Comparison of ENCODE assay signal across 9 cellular contexts in the genomic region with DNA sequence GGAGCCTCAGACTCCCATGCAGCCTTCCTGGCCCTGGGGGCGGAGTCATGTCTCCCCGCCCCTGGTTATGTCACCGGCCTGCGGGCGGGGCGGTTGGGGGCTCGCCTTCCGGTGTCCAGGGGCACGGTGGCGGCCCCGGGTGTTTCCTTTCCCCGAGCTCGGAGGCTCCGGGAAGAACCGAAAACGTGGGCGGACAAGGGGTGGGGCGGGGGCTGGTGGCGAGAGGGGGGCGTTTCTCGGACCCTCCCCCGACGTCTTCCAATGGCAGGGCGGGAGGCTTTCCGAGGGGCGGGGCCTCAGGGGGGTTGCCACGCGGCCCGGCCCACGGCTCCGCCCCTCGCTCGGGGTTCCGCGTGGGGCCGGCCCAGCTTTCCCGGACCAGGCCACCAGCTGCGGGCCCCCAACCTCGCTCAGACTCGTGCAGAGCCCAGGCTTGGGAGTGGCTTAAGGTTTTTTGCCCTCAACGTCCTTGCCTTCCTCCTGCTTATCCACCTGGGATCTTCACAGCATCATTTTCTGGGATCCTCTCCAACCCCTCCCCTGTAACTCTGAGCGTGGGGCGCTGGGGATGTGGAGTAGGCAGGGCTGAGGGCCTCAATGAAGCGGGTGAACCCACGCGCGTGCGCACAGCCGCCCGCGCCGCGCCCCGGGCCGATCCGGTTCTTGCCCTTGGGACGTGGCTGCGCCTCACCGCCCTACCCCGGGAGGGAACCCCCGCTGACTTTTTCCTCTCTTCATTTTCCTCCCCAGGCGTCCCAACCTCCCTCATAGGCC. TPM values are rescaled to one million over a fixed set of nuclear protein-coding genes. Genes with fewer than 3 reads are reported as not detected.
DNase-seq lines count a peak whose midpoint lies in the region; ATAC-seq, FAIRE-seq and TF ChIP-seq lines count a peak whose summit lies in the region.
"Had no signal": no experiment of that assay in that cellular context is flagged by ENCODE, and none has a peak within 500 bp of the region (broad histone marks: within the 10 kb centered on the region; RNA-seq: fewer than 3 reads in every experiment).

No MANE protein-coding gene starts in this region.

- CTCF ChIA-PET in CD8-positive, alpha-beta T cell (lab: Charles Lee): no interaction called here
- CTCF ChIA-PET in activated naive CD4-positive, alpha-beta T cell treated with anti-CD3 and anti-CD28 coated beads for 36 hours (lab: Charles Lee): interaction anchor here (0.6 kb wide), 4 partner anchors 29 to 328 kb away, joined by 3 read pairs; no protein-coding TSS in a partner anchor

- DNase-seq in CD8-positive, alpha-beta T cell: peak in 2 of 7 experiments; percentile 29 to 32
- DNase-seq in GM19239 (ENCODE audit: insufficient read length, low spot score) (peak; percentile 77), NCI-H82 treated with DMSO at 0.1 percent for 48 hours (lab: John Stamatoyannopoulos, UW; ENCODE audit: unreplicated experiment) (peak; percentile 88), heart left ventricle (peak; percentile 72 to 88 (median 81)), posterior vena cava (ENCODE audit: low spot score) (peak; percentile 91)
- DNase-seq in activated naive CD4-positive, alpha-beta T cell treated with anti-CD3 and anti-CD28 coated beads for 36 hours: peak; percentile 73
- DNase-seq in effector CD8-positive, alpha-beta T cell (lab: John Stamatoyannopoulos, UW): no peak

- H3K4me1 Mint-ChIP-seq in CD8-positive, alpha-beta T cell (ENCODE audit: low read depth): peaks cover 37% of the 10 kb centered on the region
- H3K4me1 Mint-ChIP-seq in activated naive CD4-positive, alpha-beta T cell treated with anti-CD3 and anti-CD28 coated beads for 36 hours (ENCODE audit: low read depth): peaks cover 26% of the 10 kb centered on the region

- H3K27ac ChIP-seq in CD8-positive, alpha-beta T cell (ENCODE audit: low read depth, low read length): no peak overlapping the region
- H3K27ac ChIP-seq in heart left ventricle: peak overlapping the region in 11 of 12 donors; percentile 35 to 89 (median 68)

- ATAC-seq in CD8-positive, alpha-beta T cell: peak; percentile 47
- ATAC-seq in HG03354 (IDR thresholded peaks at IDR 0.05; ENCODE audit: poor library complexity, severe bottlenecking, unreplicated experiment) (peak; percentile 77), heart left ventricle (peak; percentile 81 to 87 (median 82))

- no peaks in the 10 kb centered on the region for H3K9me3 ChIP-seq in CD8-positive, alpha-beta T cell (ENCODE audit: low read length)
- H3K9me3 ChIP-seq in heart left ventricle: no peaks in the 10 kb centered on the region

- 1 to 2% (median 1%) methylated on average over 39 to 62 of the region's 62 CpGs for WGBS in heart left ventricle, 4 donors

- peaks cover 45% of the 10 kb centered on the region for H3K27me3 ChIP-seq in CD8-positive, alpha-beta T cell (ENCODE audit: insufficient read depth, low read length)
- peaks cover 46 to 89% (median 69%) of the 10 kb centered on the region in 9 donors for H3K27me3 ChIP-seq in heart left ventricle

- no peak overlapping the region for H3K27ac Mint-ChIP-seq in CD8-positive, alpha-beta T cell
- no peak overlapping the region for H3K27ac Mint-ChIP-seq in activated naive CD4-positive, alpha-beta T cell treated with anti-CD3 and anti-CD28 coated beads for 36 hours

- peak overlapping the region; percentile 47 for H3K4me3 ChIP-seq in CD8-positive, alpha-beta T cell (ENCODE audit: low read depth, low read length)
- peak overlapping the region; percentile 6 to 65 (median 60) for H3K4me3 ChIP-seq in heart left ventricle

- H3K36me3 ChIP-seq in CD8-positive, alpha-beta T cell (ENCODE audit: insufficient read depth, low read length): no peaks in the 10 kb centered on the region
- H3K36me3 ChIP-seq in heart left ventricle: no peaks in the 10 kb centered on the region

- peaks cover 70% of the 10 kb centered on the region for H3K27me3 Mint-ChIP-seq in CD8-positive, alpha-beta T cell (ENCODE audit: low read depth)
- H3K27me3 Mint-ChIP-seq in activated naive CD4-positive, alpha-beta T cell treated with anti-CD3 and anti-CD28 coated beads for 36 hours (ENCODE audit: low read depth): peaks cover 66% of the 10 kb centered on the region

- TF ChIP-seq POLR2A in heart left ventricle (IDR thresholded peaks at IDR 0.05): no peak

- peaks cover 39% of the 10 kb centered on the region for H3K4me1 ChIP-seq in CD8-positive, alpha-beta T cell (ENCODE audit: insufficient read depth, low read length)
- H3K4me1 ChIP-seq in heart left ventricle: peaks cover 0 to 44% (median 20%) of the 10 kb centered on the region in 12 donors

- TF ChIP-seq CTCF in CD8-positive, alpha-beta T cell (IDR thresholded peaks at IDR 0.05): no peak
- no peak for TF ChIP-seq CTCF in heart left ventricle (IDR thresholded peaks at IDR 0.05)

- no peaks in the 10 kb centered on the region for H3K9me3 Mint-ChIP-seq in CD8-positive, alpha-beta T cell
- H3K9me3 Mint-ChIP-seq in activated naive CD4-positive, alpha-beta T cell treated with anti-CD3 and anti-CD28 coated beads for 36 hours: no peaks in the 10 kb centered on the region

- POLR2A ChIA-PET in CD8-positive, alpha-beta T cell (lab: Charles Lee): interaction anchor here (1.2 to 1.3 kb wide), 3 partner anchors 15 to 550 kb away, joined by 3 to 4 read pairs (median 3); no protein-coding TSS in a partner anchor

- intact Hi-C loops in CD8-positive, alpha-beta T cell (cut with DNase I, micrococcal nuclease): loop anchor here (5.0 to 10.0 kb wide), 4 partner anchors 157 to 1234 kb away; a partner anchor contains a TSS
- intact Hi-C loops in activated naive CD4-positive, alpha-beta T cell treated with anti-CD3 and anti-CD28 coated beads for 36 hours (cut with micrococcal nuclease): loop anchor here (1.0 to 10.0 kb wide), 10 partner anchors 12 to 1234 kb away; a partner anchor contains a TSS
- intact Hi-C loops in heart left ventricle (cut with DNase I): loop anchor here in 3 of 10 donors (2.0 to 10.0 kb wide), 3 partner anchors 18 to 757 kb away; no protein-coding TSS in a partner anchor
- intact Hi-C loops in posterior vena cava (cut with DNase I): no loop called here

- peak; percentile 80 for FAIRE-seq in GM19239 (lab: Jason Lieb, UNC)
- FAIRE-seq: TTC549 had no signal

- H3K36me3 Mint-ChIP-seq in CD8-positive, alpha-beta T cell: no peaks in the 10 kb centered on the region
- no peaks in the 10 kb centered on the region for H3K36me3 Mint-ChIP-seq in activated naive CD4-positive, alpha-beta T cell treated with anti-CD3 and anti-CD28 coated beads for 36 hours (ENCODE audit: low read depth)

- peak overlapping the region; percentile 64 for H3K4me3 Mint-ChIP-seq in CD8-positive, alpha-beta T cell
- H3K4me3 Mint-ChIP-seq in activated naive CD4-positive, alpha-beta T cell treated with anti-CD3 and anti-CD28 coated beads for 36 hours: peak overlapping the region; percentile 67

RNA-seq across cellular contexts. Expression of a gene that starts 2.1 kb away (rescaled TPM):
- total RNA-seq in CD8-positive, alpha-beta T cell: under 1 TPM in 1 of 2 experiments, not detected in 1; 0.57 TPM
- under 1 TPM; 0.20 to 0.45 TPM for total RNA-seq in activated naive CD4-positive, alpha-beta T cell treated with anti-CD3 and anti-CD28 coated beads for 36 hours
- total RNA-seq in heart left ventricle (10 to 100 TPM in 5 of 9 donors, 1 to 10 TPM in 4; 8.3 to 21.0 (median 12.5) TPM), posterior vena cava (10 to 100 TPM; 12.8 to 15.9 TPM)
- 10 to 100 TPM; 10.5 to 16.3 TPM for polyA plus RNA-seq in heart left ventricle

Comparison
In these comparisons a context has a peak if more than half of its experiments do, and no peak if none do; other contexts are left out.
1. RNA of a gene that starts 2.1 kb away (total RNA-seq): 12.8 to 15.9 TPM in posterior vena cava and 8.3 to 21.0 TPM in heart left ventricle; 0.57 TPM in CD8-positive, alpha-beta T cell and 0.20 to 0.45 TPM in activated naive CD4-positive, alpha-beta T cell treated with anti-CD3 and anti-CD28 coated beads for 36 hours; every median in the first group is over 4 times any median in the second.
2. intact Hi-C loops: an anchor here in CD8-positive, alpha-beta T cell (5.0 to 10.0 kb wide) and activated naive CD4-positive, alpha-beta T cell treated with anti-CD3 and anti-CD28 coated beads for 36 hours (1.0 to 10.0 kb wide); none called in posterior vena cava.
3. Peak in every context shown above with its lines, with median percentiles within 50 percentile points of each other: ATAC-seq.